29 cellular contexts compared by ENCODE assay signal in the genomic region with DNA sequence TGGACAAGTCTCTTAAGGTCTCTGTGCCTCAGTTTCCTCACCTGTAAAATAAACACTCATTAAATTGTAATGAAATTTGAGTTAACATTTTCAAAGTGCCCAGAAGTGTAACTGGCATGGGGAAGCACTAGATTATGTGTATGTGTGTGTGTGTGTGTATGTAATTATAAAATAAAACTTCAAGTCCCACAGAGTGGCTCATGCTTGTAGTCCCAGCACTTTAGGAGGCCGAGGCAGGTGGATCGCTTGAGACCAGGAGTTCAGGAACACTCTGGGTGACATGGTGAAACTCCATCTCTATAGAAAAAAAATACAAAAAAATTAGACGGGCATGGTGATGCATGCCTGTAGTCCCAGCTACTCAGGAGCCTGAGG.
DNase-seq lines count a peak whose midpoint lies in the region; ATAC-seq and TF ChIP-seq lines count a peak whose summit lies in the region.
"Had no signal": no experiment of that assay in that cellular context is flagged by ENCODE, and none has a peak within 500 bp of the region (broad histone marks: within the 10 kb centered on the region; RNA-seq: fewer than 3 reads in every experiment).

No MANE protein-coding gene starts in this region.

- ATAC-seq in activated naive CD4-positive, alpha-beta T cell treated with anti-CD3 and anti-CD28 coated beads, Interleukin-2, amount 50 U/mL, for 72 hours, result peak; percentile 19 to 55
- ATAC-seq in activated naive CD8-positive, alpha-beta T cell treated with anti-CD3 and anti-CD28 coated beads, Interleukin-2, amount 10 ng/mL, durations not matched to agents 7 days and 5 days (ENCODE audit: low read depth), result peak; percentile 26
- no peak for ATAC-seq in activated naive CD8-positive, alpha-beta T cell treated with anti-CD3 and anti-CD28 coated beads, Interleukin-2, amount 50 U/mL, for 24 hours
- ATAC-seq: A549; CD8-positive, alpha-beta T cell had no signal

- H3K4me1 Mint-ChIP-seq in activated naive CD8-positive, alpha-beta T cell treated with anti-CD3 and anti-CD28 coated beads, Interleukin-2, amount 10 ng/mL, durations not matched to agents 7 days and 5 days, result no peaks in the 10 kb centered on the region
- H3K4me1 Mint-ChIP-seq in activated naive CD8-positive, alpha-beta T cell treated with anti-CD3 and anti-CD28 coated beads, Interleukin-2, amount 50 U/mL, for 24 hours, result no peaks in the 10 kb centered on the region
- no peaks in the 10 kb centered on the region for H3K4me1 Mint-ChIP-seq in nephron progenitor cell
- H3K4me1 Mint-ChIP-seq: B cell; CD14-positive monocyte; CD4-positive, alpha-beta memory T cell; CD4-positive, CD25-positive, alpha-beta regulatory T cell; CD8-positive, alpha-beta memory T cell had no signal

- TF ChIP-seq CTCF in nephron progenitor cell (IDR thresholded peaks at IDR 0.05), result no peak

- no peak overlapping the region for H3K4me3 Mint-ChIP-seq in activated naive CD8-positive, alpha-beta T cell treated with anti-CD3 and anti-CD28 coated beads, Interleukin-2, amount 10 ng/mL, durations not matched to agents 7 days and 5 days
- H3K4me3 Mint-ChIP-seq in activated naive CD8-positive, alpha-beta T cell treated with anti-CD3 and anti-CD28 coated beads, Interleukin-2, amount 50 U/mL, for 24 hours, result no peak overlapping the region
- H3K4me3 Mint-ChIP-seq in nephron progenitor cell, result no peak overlapping the region
- H3K4me3 Mint-ChIP-seq: B cell; CD14-positive monocyte; CD4-positive, alpha-beta memory T cell; CD4-positive, alpha-beta T cell; CD4-positive, CD25-positive, alpha-beta regulatory T cell; CD8-positive, alpha-beta memory T cell; CD8-positive, alpha-beta T cell had no signal

- H3K36me3 Mint-ChIP-seq in activated naive CD4-positive, alpha-beta T cell treated with anti-CD3 and anti-CD28 coated beads, Interleukin-2, amount 50 U/mL, for 72 hours, result no peaks in the 10 kb centered on the region
- H3K36me3 Mint-ChIP-seq in activated naive CD8-positive, alpha-beta T cell treated with anti-CD3 and anti-CD28 coated beads, Interleukin-2, amount 10 ng/mL, durations not matched to agents 7 days and 5 days, result no peaks in the 10 kb centered on the region
- no peaks in the 10 kb centered on the region for H3K36me3 Mint-ChIP-seq in activated naive CD8-positive, alpha-beta T cell treated with anti-CD3 and anti-CD28 coated beads, Interleukin-2, amount 50 U/mL, for 24 hours (ENCODE audit: low read depth)
- no peaks in the 10 kb centered on the region for H3K36me3 Mint-ChIP-seq in nephron progenitor cell (ENCODE audit: low read depth)
- H3K36me3 Mint-ChIP-seq: CD14-positive monocyte; CD4-positive, alpha-beta memory T cell; CD4-positive, CD25-positive, alpha-beta regulatory T cell; CD8-positive, alpha-beta memory T cell; CD8-positive, alpha-beta T cell had no signal

- H3K27ac Mint-ChIP-seq in activated naive CD4-positive, alpha-beta T cell treated with anti-CD3 and anti-CD28 coated beads, Interleukin-2, amount 50 U/mL, for 72 hours, result no peak overlapping the region
- no peak overlapping the region for H3K27ac Mint-ChIP-seq in activated naive CD8-positive, alpha-beta T cell treated with anti-CD3 and anti-CD28 coated beads, Interleukin-2, amount 10 ng/mL, durations not matched to agents 7 days and 5 days
- H3K27ac Mint-ChIP-seq in activated naive CD8-positive, alpha-beta T cell treated with anti-CD3 and anti-CD28 coated beads, Interleukin-2, amount 50 U/mL, for 24 hours, result no peak overlapping the region
- H3K27ac Mint-ChIP-seq in nephron progenitor cell, result peak overlapping the region; percentile 49
- H3K27ac Mint-ChIP-seq: B cell; CD14-positive monocyte; CD4-positive, alpha-beta memory T cell; CD4-positive, alpha-beta T cell; CD4-positive, CD25-positive, alpha-beta regulatory T cell; CD8-positive, alpha-beta memory T cell; CD8-positive, alpha-beta T cell had no signal

- POLR2A ChIA-PET in activated naive CD8-positive, alpha-beta T cell treated with anti-CD3 and anti-CD28 coated beads, Interleukin-2, amount 10 ng/mL, durations not matched to agents 7 days and 5 days (lab: Charles Lee), result no interaction called here

- no peaks in the 10 kb centered on the region for H3K27me3 Mint-ChIP-seq in activated naive CD8-positive, alpha-beta T cell treated with anti-CD3 and anti-CD28 coated beads, Interleukin-2, amount 10 ng/mL, durations not matched to agents 7 days and 5 days
- H3K27me3 Mint-ChIP-seq in activated naive CD8-positive, alpha-beta T cell treated with anti-CD3 and anti-CD28 coated beads, Interleukin-2, amount 50 U/mL, for 24 hours, result no peaks in the 10 kb centered on the region
- H3K27me3 Mint-ChIP-seq in nephron progenitor cell (ENCODE audit: low read depth, poor library complexity), result no peaks in the 10 kb centered on the region
- H3K27me3 Mint-ChIP-seq: B cell; CD4-positive, alpha-beta T cell; CD4-positive, CD25-positive, alpha-beta regulatory T cell; CD8-positive, alpha-beta memory T cell had no signal

- H3K9me3 Mint-ChIP-seq in activated naive CD4-positive, alpha-beta T cell treated with anti-CD3 and anti-CD28 coated beads, Interleukin-2, amount 50 U/mL, for 72 hours, result no peaks in the 10 kb centered on the region
- H3K9me3 Mint-ChIP-seq in activated naive CD8-positive, alpha-beta T cell treated with anti-CD3 and anti-CD28 coated beads, Interleukin-2, amount 10 ng/mL, durations not matched to agents 7 days and 5 days, result no peaks in the 10 kb centered on the region
- no peaks in the 10 kb centered on the region for H3K9me3 Mint-ChIP-seq in activated naive CD8-positive, alpha-beta T cell treated with anti-CD3 and anti-CD28 coated beads, Interleukin-2, amount 50 U/mL, for 24 hours
- H3K9me3 Mint-ChIP-seq in nephron progenitor cell, result no peaks in the 10 kb centered on the region
- H3K9me3 Mint-ChIP-seq: CD4-positive, alpha-beta memory T cell; CD4-positive, alpha-beta T cell; CD8-positive, alpha-beta memory T cell; CD8-positive, alpha-beta T cell had no signal

- no peak for DNase-seq in activated naive CD4-positive, alpha-beta T cell treated with anti-CD3 and anti-CD28 coated beads, Interleukin-2, amount 50 U/mL, for 72 hours (ENCODE audit: low spot score in 2 of 2)
- DNase-seq in activated naive CD4-positive, alpha-beta T cell treated with anti-CD3 and anti-CD28 coated beads, Interleukin-2, amount 50 U/mL, for 16 hours, result no peak
- DNase-seq in activated naive CD8-positive, alpha-beta T cell treated with anti-CD3 and anti-CD28 coated beads, Interleukin-2, amount 10 ng/mL, durations not matched to agents 7 days and 5 days, result no peak
- no peak for DNase-seq in activated naive CD8-positive, alpha-beta T cell treated with anti-CD3 and anti-CD28 coated beads, Interleukin-2, amount 50 U/mL, for 24 hours
- no peak for DNase-seq in nephron progenitor cell
- no peak for DNase-seq in activated T-cell treated with anti-CD3 and anti-CD28 coated beads, Interleukin-2, amount 50 U/mL, for 48 hours
- DNase-seq: 8988T; ACHN; AML-193; BE2C; C1 segment of cervical spinal cord; Caco-2; Calu3; CD4-positive, alpha-beta memory T cell; CD4-positive, alpha-beta T cell; CD8-positive, alpha-beta memory T cell; CD8-positive, alpha-beta T cell; COR-L47; DMS 273 treated with DMSO at 0.1 percent for 48 hours; DMS153; DMS53; DMS79; DMS79 treated with DMSO at 0.1 percent for 48 hours; DND-41; EL had no signal
